1 cellular context compared by ENCODE assay signal in genomic region chr2:3518496-3519254, GRCh38.
TF ChIP-seq lines count a peak whose summit lies in the region.

No MANE protein-coding gene starts in this region.

TF ChIP-seq in HCT116, 20 proteins besides CTCF, POLR2A, EP300 and RAD21 (continued from another document):
- TF ChIP-seq ATF3 (IDR thresholded peaks at IDR 0.05) (peak; percentile 87; the same call in 1 of the 2 replicates), EGR1 (IDR thresholded peaks at IDR 0.05; ENCODE audit: low read depth) (no peak), SP1 (IDR thresholded peaks at IDR 0.05; ENCODE audit: low read depth) (no peak; the same call in 1 of the 2 replicates), ZNF274 (IDR thresholded peaks at IDR 0.05; ENCODE audit: low read depth, low read length) (no peak), SIN3A (IDR thresholded peaks at IDR 0.05; ENCODE audit: low read depth) (no peak)
